Comparison of ENCODE assay signal across 14 cellular contexts in genomic region chr15:65645392-65645791, GRCh38. TPM values are rescaled to one million over a fixed set of nuclear protein-coding genes. Genes with fewer than 3 reads are reported as not detected.
A peak's percentile ranks its signal among the peaks of the same experiment; 100 is the strongest.
DNase-seq lines count a peak whose midpoint lies in the region; ATAC-seq and TF ChIP-seq lines count a peak whose summit lies in the region.
"Had no signal": no experiment of that assay in that cellular context is flagged by ENCODE, and none has a peak within 500 bp of the region (broad histone marks: within the 10 kb centered on the region; RNA-seq: fewer than 3 reads in every experiment).

No MANE protein-coding gene starts in this region.

- no peak for ATAC-seq in activated naive CD4-positive, alpha-beta T cell treated with anti-CD3 and anti-CD28 coated beads, Interleukin-2, amount 50 U/mL, for 72 hours
- ATAC-seq in left lobe of liver (peak; percentile 63), PC-3 (no peak)
- no peak for ATAC-seq in stimulated activated naive B cell treated with anti-CD40 and anti-IgM and Interleukin-4, amounts not matched to agents 10 μg/mL and 1 μg/mL and 100 μg/mL, for 72 hours (replicated peaks)
- ATAC-seq: CD8-positive, alpha-beta T cell had no signal

- no peaks in the 10 kb centered on the region for H3K79me2 ChIP-seq in PC-3 (ENCODE audit: low read length)

- DNase-seq in activated naive CD4-positive, alpha-beta T cell treated with anti-CD3 and anti-CD28 coated beads, Interleukin-2, amount 50 U/mL, for 72 hours (ENCODE audit: low spot score in 2 of 2): no peak
- DNase-seq in activated naive CD4-positive, alpha-beta T cell treated with anti-CD3 and anti-CD28 coated beads, Interleukin-2, amount 50 U/mL, for 16 hours: no peak
- DNase-seq in NCI-H2029 treated with DMSO at 0.1 percent for 48 hours (lab: John Stamatoyannopoulos, UW) (peak; percentile 28), left lobe of liver (ENCODE audit: low spot score) (no peak), foreskin melanocyte (no peak), PC-3 (no peak)
- DNase-seq in stimulated activated naive B cell treated with anti-CD40 and anti-IgM and Interleukin-4, amounts not matched to agents 10 μg/mL and 1 μg/mL and 100 μg/mL, for 72 hours: no peak
- DNase-seq: Calu3; CD8-positive, alpha-beta T cell; DMS79 treated with DMSO at 0.1 percent for 48 hours; GF-D8; H9 had no signal

- H3K4me3 Mint-ChIP-seq in stimulated activated naive B cell treated with anti-CD40 and anti-IgM and Interleukin-4, amounts not matched to agents 10 μg/mL and 1 μg/mL and 100 μg/mL, for 72 hours: peak overlapping the region in 1 of 2 donors; percentile 36
- H3K4me3 Mint-ChIP-seq: B cell; CD8-positive, alpha-beta T cell; H9 had no signal

- H3K36me3 ChIP-seq in PC-3 (ENCODE audit: low read depth, low read length): no peaks in the 10 kb centered on the region
- H3K36me3 ChIP-seq: BLaER1 treated with 17β-estradiol and CSF1 and Interleukin-3, amounts not matched to agents 10 nM and 100 nM had no signal

- no peak overlapping the region for H2AFZ ChIP-seq in PC-3 (ENCODE audit: low read length)

- no peak overlapping the region for H3K27ac ChIP-seq in PC-3 (ENCODE audit: low read length)
- H3K27ac ChIP-seq: BLaER1 treated with 17β-estradiol and CSF1 and Interleukin-3, amounts not matched to agents 10 nM and 100 nM had no signal

- H3K9me3 ChIP-seq in PC-3 (ENCODE audit: low read length): no peaks in the 10 kb centered on the region
- H3K9me3 ChIP-seq: BLaER1 treated with 17β-estradiol and CSF1 and Interleukin-3, amounts not matched to agents 10 nM and 100 nM had no signal

- H3K4me1 Mint-ChIP-seq in stimulated activated naive B cell treated with anti-CD40 and anti-IgM and Interleukin-4, amounts not matched to agents 10 μg/mL and 1 μg/mL and 100 μg/mL, for 72 hours: peaks cover 5% of the 10 kb centered on the region in 2 donors

- no peaks in the 10 kb centered on the region for H3K9me3 Mint-ChIP-seq in activated naive CD4-positive, alpha-beta T cell treated with anti-CD3 and anti-CD28 coated beads, Interleukin-2, amount 50 U/mL, for 72 hours
- H3K9me3 Mint-ChIP-seq in stimulated activated naive B cell treated with anti-CD40 and anti-IgM and Interleukin-4, amounts not matched to agents 10 μg/mL and 1 μg/mL and 100 μg/mL, for 72 hours: no peaks in the 10 kb centered on the region
- H3K9me3 Mint-ChIP-seq: CD8-positive, alpha-beta T cell; H9 had no signal

- POLR2A ChIA-PET in PC-3 (lab: Charles Lee; ENCODE audit: unreplicated experiment): no interaction called here

- H3K4me2 ChIP-seq in PC-3 (ENCODE audit: low read length): no peak overlapping the region
- H3K4me2 ChIP-seq: BLaER1 treated with 17β-estradiol and CSF1 and Interleukin-3, amounts not matched to agents 10 nM and 100 nM had no signal

- H3K27ac Mint-ChIP-seq in activated naive CD4-positive, alpha-beta T cell treated with anti-CD3 and anti-CD28 coated beads, Interleukin-2, amount 50 U/mL, for 72 hours: peak overlapping the region; percentile 39 to 70
- H3K27ac Mint-ChIP-seq in stimulated activated naive B cell treated with anti-CD40 and anti-IgM and Interleukin-4, amounts not matched to agents 10 μg/mL and 1 μg/mL and 100 μg/mL, for 72 hours: peak overlapping the region; percentile 75
- H3K27ac Mint-ChIP-seq: B cell; CD8-positive, alpha-beta T cell had no signal

- BruUV-seq in PC-3 (replicated peaks; lab: Mats Ljungman, UMichigan): no TSS peak

- CTCF ChIA-PET in PC-3 (lab: Charles Lee): no interaction called here

- H3K9ac ChIP-seq in PC-3 (ENCODE audit: low read length): no peak overlapping the region
- H3K9ac ChIP-seq: BLaER1 treated with 17β-estradiol and CSF1 and Interleukin-3, amounts not matched to agents 10 nM and 100 nM had no signal

- H3K4me1 ChIP-seq in PC-3 (ENCODE audit: insufficient read depth, low read length): no peaks in the 10 kb centered on the region

- intact Hi-C loops in PC-3 (cut with micrococcal nuclease): no loop called here

- no peaks in the 10 kb centered on the region for H3K9me2 ChIP-seq in PC-3 (replicated peaks; ENCODE audit: low read length)

- no peaks in the 10 kb centered on the region for H3K27me3 ChIP-seq in PC-3 (ENCODE audit: low read length)
- H3K27me3 ChIP-seq: BLaER1 treated with 17β-estradiol and CSF1 and Interleukin-3, amounts not matched to agents 10 nM and 100 nM had no signal

- H3K36me3 Mint-ChIP-seq in activated naive CD4-positive, alpha-beta T cell treated with anti-CD3 and anti-CD28 coated beads, Interleukin-2, amount 50 U/mL, for 72 hours: no peaks in the 10 kb centered on the region
- H3K36me3 Mint-ChIP-seq in stimulated activated naive B cell treated with anti-CD40 and anti-IgM and Interleukin-4, amounts not matched to agents 10 μg/mL and 1 μg/mL and 100 μg/mL, for 72 hours: peaks cover 19 to 29% of the 10 kb centered on the region in 2 donors

- H3K4me3 ChIP-seq in PC-3 (ENCODE audit: low read length): no peak overlapping the region
- H3K4me3 ChIP-seq: BLaER1 treated with 17β-estradiol and CSF1 and Interleukin-3, amounts not matched to agents 10 nM and 100 nM had no signal

- no peaks in the 10 kb centered on the region for H3F3A ChIP-seq in PC-3 (ENCODE audit: low read length, unreplicated experiment)

- no peaks in the 10 kb centered on the region for H4K20me1 ChIP-seq in PC-3 (ENCODE audit: low read length)
- H4K20me1 ChIP-seq: BLaER1 treated with 17β-estradiol and CSF1 and Interleukin-3, amounts not matched to agents 10 nM and 100 nM had no signal

- no peaks in the 10 kb centered on the region for H3K27me3 Mint-ChIP-seq in stimulated activated naive B cell treated with anti-CD40 and anti-IgM and Interleukin-4, amounts not matched to agents 10 μg/mL and 1 μg/mL and 100 μg/mL, for 72 hours
- H3K27me3 Mint-ChIP-seq: B cell had no signal

- no peak for TF ChIP-seq CTCF in PC-3 (conservative IDR thresholded peaks at IDR 0.05; ENCODE audit: low read depth, low read length)

RNA-seq across cellular contexts. Expression of gene SLC24A1, which starts 23.7 kb away (rescaled TPM):
- 10 to 100 TPM in 1 of 2 donors, 1 to 10 TPM in 1; 6.4 to 11.0 TPM for total RNA-seq in activated naive CD4-positive, alpha-beta T cell treated with anti-CD3 and anti-CD28 coated beads, Interleukin-2, amount 50 U/mL, for 72 hours
- 5.9 TPM for total RNA-seq in left lobe of liver
- 3.0 and 3.3 TPM in 2 replicates for total RNA-seq in PC-3 (2014; rRNA removed)

RNA-seq across cellular contexts. Expression of gene INTS14, which starts 34.5 kb away (rescaled TPM):
- 10 to 100 TPM; 48.5 to 55.4 TPM for total RNA-seq in activated naive CD4-positive, alpha-beta T cell treated with anti-CD3 and anti-CD28 coated beads, Interleukin-2, amount 50 U/mL, for 72 hours
- total RNA-seq in left lobe of liver (14.3 TPM), PC-3 (2014; rRNA removed) (19.5 and 23.8 TPM in 2 replicates)
